Comparison of ENCODE assay signal across 8 cellular contexts in genomic region chr1:156747737-156748669, GRCh38. TPM values are rescaled to one million over a fixed set of nuclear protein-coding genes. Genes with fewer than 3 reads are reported as not detected.
A peak's percentile ranks its signal among the peaks of the same experiment; 100 is the strongest.
DNase-seq lines count a peak whose midpoint lies in the region; ATAC-seq, FAIRE-seq and TF ChIP-seq lines count a peak whose summit lies in the region.

No MANE protein-coding gene starts in this region.

- H3K79me2 ChIP-seq in HepG2 (ENCODE audit: insufficient read depth, low read length): peaks cover 75% of the 10 kb centered on the region

- BruUV-seq in HepG2 (replicated peaks; lab: Mats Ljungman, UMichigan): no TSS peak

- in situ Hi-C loops in HepG2 (cut with HindIII; ENCODE audit: extremely low pct_ligation_motif_present, low pct_unique_long_range_greater_than_20kb): no loop called here

- no peak for DNase-seq in activated naive CD4-positive, alpha-beta T cell treated with anti-CD3 and anti-CD28 coated beads for 36 hours
- DNase-seq in activated naive CD4-positive, alpha-beta T cell (lab: John Stamatoyannopoulos, UW): no peak
- no peak for DNase-seq in HepG2 (ENCODE audit: low spot score)
- no peak for DNase-seq in tibial nerve (ENCODE audit: low spot score in 2 of 2)
- no peak for DNase-seq in mesenteric fat pad (ENCODE audit: low spot score)
- no peak for DNase-seq in dermis blood vessel endothelial cell

- no peak for TF ChIP-seq RAD21 in HepG2 (CRISPR knock-in tag; IDR thresholded peaks at IDR 0.05)

- peak overlapping the region; percentile 98 for H3K4me2 ChIP-seq in HepG2 (ENCODE audit: low read depth, low read length)

- H3K9ac ChIP-seq in HepG2 (ENCODE audit: insufficient read depth, low read depth, low read length): peak overlapping the region; percentile 95

- CTCF ChIA-PET in activated naive CD4-positive, alpha-beta T cell treated with anti-CD3 and anti-CD28 coated beads for 36 hours (lab: Charles Lee): interaction anchor here (0.9 to 1.9 kb wide), 4 partner anchors 8 to 58 kb away, joined by 3 to 9 read pairs (median 4); no protein-coding TSS in a partner anchor
- CTCF ChIA-PET in HepG2 (lab: Yijun Ruan, JAX; ENCODE audit: low intra/inter-chr PET ratio, low total read pairs): no interaction called here

- H3K27ac ChIP-seq in adipose tissue (ENCODE audit: low read depth, low read length) (peak overlapping the region; percentile 84), HepG2 (ENCODE audit: extremely low read length, insufficient read depth, low read length) (peak overlapping the region; percentile 100), tibial nerve (peak overlapping the region; percentile 95 to 100 (median 98))

- H3K36me3 Mint-ChIP-seq in activated naive CD4-positive, alpha-beta T cell treated with anti-CD3 and anti-CD28 coated beads for 36 hours (ENCODE audit: low read depth): peaks cover 48% of the 10 kb centered on the region

- H3K4me3 Mint-ChIP-seq in activated naive CD4-positive, alpha-beta T cell treated with anti-CD3 and anti-CD28 coated beads for 36 hours: peak overlapping the region; percentile 99

- TF ChIP-seq CTCF in HepG2 (CRISPR knock-in tag; IDR thresholded peaks at IDR 0.05): no peak
- no peak for TF ChIP-seq CTCF in tibial nerve (IDR thresholded peaks at IDR 0.05)

- TF ChIP-seq POLR2A in HepG2 (IDR thresholded peaks at IDR 0.05; ENCODE audit: insufficient read depth in 1 of 2, low read depth in 2 of 2, low read length in 2 of 2): peak in 1 of 2 experiments; percentile 40; a peak in 2 of 4 replicates
- no peak for TF ChIP-seq POLR2A in tibial nerve (IDR thresholded peaks at IDR 0.05)

- intact Hi-C loops in activated naive CD4-positive, alpha-beta T cell treated with anti-CD3 and anti-CD28 coated beads for 36 hours (cut with micrococcal nuclease): loop anchor here (10.0 kb wide), 1 partner anchor 243 kb away; the partner anchor contains the start of gene MEF2D
- intact Hi-C loops in HepG2 (cut with micrococcal nuclease; ENCODE audit: unreplicated experiment): loop anchor here (2.0 kb wide), 1 partner anchor 19 kb away; the partner anchor contains the start of genes ISG20L2 and METTL25B

- H3K36me3 ChIP-seq in HepG2 (replicated peaks in 1 of 2; ENCODE audit: control insufficient read depth in 1 of 2, insufficient read depth in 2 of 2, low read length in 2 of 2) (peaks cover 10 to 26% of the 10 kb centered on the region in 2 experiments; a peak in 4 of 5 replicates), tibial nerve (peaks cover 0 to 24% (median 12%) of the 10 kb centered on the region in 3 donors)

- peaks cover 37% of the 10 kb centered on the region for H3K4me1 Mint-ChIP-seq in activated naive CD4-positive, alpha-beta T cell treated with anti-CD3 and anti-CD28 coated beads for 36 hours (ENCODE audit: low read depth)

- peaks cover 47% of the 10 kb centered on the region for H3K4me1 ChIP-seq in HepG2 (ENCODE audit: insufficient read depth, low read length)
- H3K4me1 ChIP-seq in tibial nerve: peaks cover 0 to 73% (median 52%) of the 10 kb centered on the region in 4 donors

- peak overlapping the region; percentile 87 to 90 (median 88) for H3K4me3 ChIP-seq in HepG2 (replicated peaks in 1 of 3; ENCODE audit: insufficient read depth in 1 of 3, low read depth in 2 of 3, low read length in 3 of 3)
- H3K4me3 ChIP-seq in tibial nerve: peak overlapping the region; percentile 67 to 99 (median 92)

- no peaks in the 10 kb centered on the region for H3K9me3 ChIP-seq in HepG2 (ENCODE audit: low read length)
- H3K9me3 ChIP-seq in tibial nerve: no peaks in the 10 kb centered on the region

- H3K27me3 ChIP-seq in HepG2 (ENCODE audit: control insufficient read depth in 1 of 2, insufficient read depth in 2 of 2, low read length in 2 of 2) (no peaks in the 10 kb centered on the region; a peak in 1 of 5 replicates), tibial nerve (no peaks in the 10 kb centered on the region)

- no peak overlapping the region for H2AFZ ChIP-seq in HepG2 (ENCODE audit: low read length)

- FAIRE-seq in HepG2 (lab: Jason Lieb, UNC): no peak

- peak overlapping the region; percentile 97 for H3K27ac Mint-ChIP-seq in activated naive CD4-positive, alpha-beta T cell treated with anti-CD3 and anti-CD28 coated beads for 36 hours

- no peaks in the 10 kb centered on the region for H3K9me3 Mint-ChIP-seq in activated naive CD4-positive, alpha-beta T cell treated with anti-CD3 and anti-CD28 coated beads for 36 hours

- POLR2A ChIA-PET in HepG2 (lab: Yijun Ruan, JAX): interaction anchor here (1.0 to 3.3 kb wide), 6 partner anchors 19 to 291 kb away, joined by 3 to 27 read pairs (median 5); partner anchors contain the start of genes ISG20L2, METTL25B and PRCC

- 8 to 11% (median 9%) methylated on average over 8 of the region's 8 CpGs for WGBS in adipose tissue, 3 donors
- WGBS in HepG2 (ENCODE audit: low lambda C conversion rate): 9% methylated on average over 6 of the region's 8 CpGs
- 2 to 4% methylated on average over 8 of the region's 8 CpGs for WGBS in tibial nerve, 2 donors

- no peak for ATAC-seq in HepG2
- no peak for ATAC-seq in GM18867 (IDR thresholded peaks at IDR 0.05; ENCODE audit: unreplicated experiment)

- no peaks in the 10 kb centered on the region for H3K27me3 Mint-ChIP-seq in activated naive CD4-positive, alpha-beta T cell treated with anti-CD3 and anti-CD28 coated beads for 36 hours (ENCODE audit: low read depth)

- H4K20me1 ChIP-seq in HepG2 (ENCODE audit: insufficient read depth, low read length): peaks cover 13% of the 10 kb centered on the region

- TF ChIP-seq EP300 in HepG2 (IDR thresholded peaks at IDR 0.05; ENCODE audit: low read depth in 2 of 2, low read length in 2 of 2) (no peak), HepG2 (CRISPR knock-in tag; IDR thresholded peaks at IDR 0.05; ENCODE audit: borderline replicate concordance) (no peak), tibial nerve (IDR thresholded peaks at IDR 0.05) (no peak)

RNA-seq across cellular contexts. Expression of gene HDGF, which starts 3.5 kb away (rescaled TPM):
- 100 to 1,000 TPM; 282 to 283 TPM for total RNA-seq in activated naive CD4-positive, alpha-beta T cell treated with anti-CD3 and anti-CD28 coated beads for 36 hours
- 100 to 1,000 TPM in 2 of 3 donors, 10 to 100 TPM in 1; 51.7 to 120 (median 116) TPM for polyA plus RNA-seq in adipose tissue
- total RNA-seq in HepG2 (2016; rRNA removed; fragmentation: Illumina TruSeq; extraction: Trizol): 183 and 196 TPM in 2 replicates
- total RNA-seq in HepG2 (2016; cell fraction: cytosol; rRNA removed; fragmentation: Illumina TruSeq; extraction: Trizol; ENCODE audit: low read depth): 98.2 and 98.3 TPM in 2 replicates
- total RNA-seq in HepG2 (2016; cell fraction: insoluble cytoplasmic fraction; rRNA removed; fragmentation: Illumina TruSeq; extraction: Trizol): 165 and 204 TPM in 2 replicates
- 258 and 266 TPM in 2 replicates for total RNA-seq in HepG2 (2016; cell fraction: membrane; rRNA removed; fragmentation: Illumina TruSeq; extraction: Trizol)
- 89.8 and 111 TPM in 2 replicates for total RNA-seq in HepG2 (2016; cell fraction: nucleus; rRNA removed; fragmentation: Illumina TruSeq; extraction: Trizol)
- polyA plus RNA-seq in HepG2 (2011; rRNA removed): 128 and 156 TPM in 2 replicates
- polyA plus RNA-seq in HepG2 (2011; cell fraction: cytosol; rRNA removed): 115 and 119 TPM in 2 replicates
- polyA plus RNA-seq in HepG2 (2011; cell fraction: nucleus; rRNA removed): 57.2 and 81.2 TPM in 2 replicates
- polyA plus RNA-seq in HepG2 (2012): 124 and 162 TPM in 2 replicates
- polyA plus RNA-seq in HepG2 (2016; cell fraction: cytosol; fragmentation: Illumina TruSeq; extraction: Trizol; ENCODE audit: low read depth): 177 and 192 TPM in 2 replicates
- polyA plus RNA-seq in HepG2 (2016; cell fraction: insoluble cytoplasmic fraction; fragmentation: Illumina TruSeq; extraction: Trizol; ENCODE audit: low read depth): 263 and 292 TPM in 2 replicates
- polyA plus RNA-seq in HepG2 (2016; cell fraction: membrane; fragmentation: Illumina TruSeq; extraction: Trizol; ENCODE audit: low read depth): 342 and 343 TPM in 2 replicates
- polyA plus RNA-seq in HepG2 (2016; cell fraction: nucleus; fragmentation: Illumina TruSeq; extraction: Trizol; ENCODE audit: insufficient read depth, low read depth): 211 and 230 TPM in 2 replicates
- polyA minus RNA-seq in HepG2 (2011; rRNA and poly(A)+ RNA removed; ENCODE audit: low replicate concordance): 134 and 389 TPM in 2 replicates
- 64.6 and 71.8 TPM in 2 replicates for polyA minus RNA-seq in HepG2 (2011; cell fraction: cytosol; rRNA and poly(A)+ RNA removed)
- 30.8 and 31.2 TPM in 2 replicates for polyA minus RNA-seq in HepG2 (2011; cell fraction: nucleus; rRNA and poly(A)+ RNA removed)
- 100 to 1,000 TPM; 120 to 177 (median 157) TPM for total RNA-seq in tibial nerve
- 154 TPM for total RNA-seq in mesenteric fat pad
- total RNA-seq in dermis blood vessel endothelial cell: 149 and 294 TPM in 2 replicates

RNA-seq across cellular contexts. Expression of gene MRPL24, which starts 7.1 kb away (rescaled TPM):
- total RNA-seq in activated naive CD4-positive, alpha-beta T cell treated with anti-CD3 and anti-CD28 coated beads for 36 hours: 100 to 1,000 TPM in 1 of 2 experiments, 10 to 100 TPM in 1; 91.1 to 114 TPM
- polyA plus RNA-seq in adipose tissue (100 to 1,000 TPM; 104 to 178 (median 151) TPM), HepG2 (2011; rRNA removed) (37.7 and 38.1 TPM in 2 replicates)
- total RNA-seq in HepG2 (2016; rRNA removed; fragmentation: Illumina TruSeq; extraction: Trizol) (42.9 and 45.7 TPM in 2 replicates), tibial nerve (10 to 100 TPM; 48.6 to 90.4 (median 66.2) TPM), mesenteric fat pad (89.6 TPM), dermis blood vessel endothelial cell (31.0 and 34.7 TPM in 2 replicates)
- total RNA-seq in HepG2 (2016; cell fraction: cytosol; rRNA removed; fragmentation: Illumina TruSeq; extraction: Trizol; ENCODE audit: low read depth): 18.3 and 22.1 TPM in 2 replicates
- total RNA-seq in HepG2 (2016; cell fraction: insoluble cytoplasmic fraction; rRNA removed; fragmentation: Illumina TruSeq; extraction: Trizol): 43.5 and 49.0 TPM in 2 replicates
- total RNA-seq in HepG2 (2016; cell fraction: membrane; rRNA removed; fragmentation: Illumina TruSeq; extraction: Trizol): 21.2 and 21.3 TPM in 2 replicates
- 13.5 and 22.5 TPM in 2 replicates for total RNA-seq in HepG2 (2016; cell fraction: nucleus; rRNA removed; fragmentation: Illumina TruSeq; extraction: Trizol)
- 28.3 and 29.4 TPM in 2 replicates for polyA plus RNA-seq in HepG2 (2011; cell fraction: cytosol; rRNA removed)
- polyA plus RNA-seq in HepG2 (2011; cell fraction: nucleus; rRNA removed): 15.0 and 17.2 TPM in 2 replicates
- polyA plus RNA-seq in HepG2 (2012): 29.0 TPM in 2 replicates
- polyA plus RNA-seq in HepG2 (2016; cell fraction: cytosol; fragmentation: Illumina TruSeq; extraction: Trizol; ENCODE audit: low read depth): 21.1 and 21.8 TPM in 2 replicates
- 58.3 and 58.4 TPM in 2 replicates for polyA plus RNA-seq in HepG2 (2016; cell fraction: insoluble cytoplasmic fraction; fragmentation: Illumina TruSeq; extraction: Trizol; ENCODE audit: low read depth)
- polyA plus RNA-seq in HepG2 (2016; cell fraction: membrane; fragmentation: Illumina TruSeq; extraction: Trizol; ENCODE audit: low read depth): 18.3 and 20.0 TPM in 2 replicates
- polyA plus RNA-seq in HepG2 (2016; cell fraction: nucleus; fragmentation: Illumina TruSeq; extraction: Trizol; ENCODE audit: insufficient read depth, low read depth): 39.4 and 46.6 TPM in 2 replicates
- 13.2 and 67.4 TPM in 2 replicates for polyA minus RNA-seq in HepG2 (2011; rRNA and poly(A)+ RNA removed; ENCODE audit: low replicate concordance)
- 8.8 and 9.7 TPM in 2 replicates for polyA minus RNA-seq in HepG2 (2011; cell fraction: cytosol; rRNA and poly(A)+ RNA removed)
- 5.7 and 8.6 TPM in 2 replicates for polyA minus RNA-seq in HepG2 (2011; cell fraction: nucleus; rRNA and poly(A)+ RNA removed)

RNA-seq across cellular contexts. Expression of gene PRCC, which starts 19.3 kb away (rescaled TPM):
- 10 to 100 TPM; 55.2 to 55.8 TPM for total RNA-seq in activated naive CD4-positive, alpha-beta T cell treated with anti-CD3 and anti-CD28 coated beads for 36 hours
- 10 to 100 TPM; 16.6 to 38.7 (median 35.8) TPM for polyA plus RNA-seq in adipose tissue
- total RNA-seq in HepG2 (2016; rRNA removed; fragmentation: Illumina TruSeq; extraction: Trizol): 24.2 and 26.8 TPM in 2 replicates
- total RNA-seq in HepG2 (2016; cell fraction: cytosol; rRNA removed; fragmentation: Illumina TruSeq; extraction: Trizol; ENCODE audit: low read depth): 6.3 and 7.3 TPM in 2 replicates
- total RNA-seq in HepG2 (2016; cell fraction: insoluble cytoplasmic fraction; rRNA removed; fragmentation: Illumina TruSeq; extraction: Trizol): 24.6 and 27.1 TPM in 2 replicates
- total RNA-seq in HepG2 (2016; cell fraction: membrane; rRNA removed; fragmentation: Illumina TruSeq; extraction: Trizol): 22.6 and 26.4 TPM in 2 replicates
- 22.4 and 23.7 TPM in 2 replicates for total RNA-seq in HepG2 (2016; cell fraction: nucleus; rRNA removed; fragmentation: Illumina TruSeq; extraction: Trizol)
- 40.5 and 46.3 TPM in 2 replicates for polyA plus RNA-seq in HepG2 (2011; rRNA removed)
- 40.1 and 44.6 TPM in 2 replicates for polyA plus RNA-seq in HepG2 (2011; cell fraction: cytosol; rRNA removed)
- polyA plus RNA-seq in HepG2 (2011; cell fraction: nucleus; rRNA removed): 26.1 and 27.1 TPM in 2 replicates
- 30.8 and 33.7 TPM in 2 replicates for polyA plus RNA-seq in HepG2 (2012)
- 8.0 and 9.1 TPM in 2 replicates for polyA plus RNA-seq in HepG2 (2016; cell fraction: cytosol; fragmentation: Illumina TruSeq; extraction: Trizol; ENCODE audit: low read depth)
- 48.3 and 56.0 TPM in 2 replicates for polyA plus RNA-seq in HepG2 (2016; cell fraction: insoluble cytoplasmic fraction; fragmentation: Illumina TruSeq; extraction: Trizol; ENCODE audit: low read depth)
- 22.7 and 25.6 TPM in 2 replicates for polyA plus RNA-seq in HepG2 (2016; cell fraction: membrane; fragmentation: Illumina TruSeq; extraction: Trizol; ENCODE audit: low read depth)
- polyA plus RNA-seq in HepG2 (2016; cell fraction: nucleus; fragmentation: Illumina TruSeq; extraction: Trizol; ENCODE audit: insufficient read depth, low read depth): 56.0 and 57.2 TPM in 2 replicates
- polyA minus RNA-seq in HepG2 (2011; rRNA and poly(A)+ RNA removed; ENCODE audit: low replicate concordance): 57.9 and 206 TPM in 2 replicates
- polyA minus RNA-seq in HepG2 (2011; cell fraction: cytosol; rRNA and poly(A)+ RNA removed): 24.3 and 33.6 TPM in 2 replicates
- 23.6 and 34.9 TPM in 2 replicates for polyA minus RNA-seq in HepG2 (2011; cell fraction: nucleus; rRNA and poly(A)+ RNA removed)
- total RNA-seq in tibial nerve: 10 to 100 TPM; 25.1 to 44.6 (median 30.8) TPM
- total RNA-seq in mesenteric fat pad: 64.4 TPM
- 12.3 and 15.6 TPM in 2 replicates for total RNA-seq in dermis blood vessel endothelial cell

RNA-seq across cellular contexts. Expression of gene ISG20L2, which starts 19.4 kb away (rescaled TPM):
- 10 to 100 TPM; 24.8 to 28.7 TPM for total RNA-seq in activated naive CD4-positive, alpha-beta T cell treated with anti-CD3 and anti-CD28 coated beads for 36 hours
- polyA plus RNA-seq in adipose tissue: 10 to 100 TPM in 2 of 3 donors, 1 to 10 TPM in 1; 9.3 to 17.1 (median 15.7) TPM
- total RNA-seq in HepG2 (2016; rRNA removed; fragmentation: Illumina TruSeq; extraction: Trizol): 17.8 and 19.8 TPM in 2 replicates
- total RNA-seq in HepG2 (2016; cell fraction: cytosol; rRNA removed; fragmentation: Illumina TruSeq; extraction: Trizol; ENCODE audit: low read depth): 4.3 and 4.7 TPM in 2 replicates
- total RNA-seq in HepG2 (2016; cell fraction: insoluble cytoplasmic fraction; rRNA removed; fragmentation: Illumina TruSeq; extraction: Trizol): 17.0 and 17.7 TPM in 2 replicates
- 13.2 and 14.0 TPM in 2 replicates for total RNA-seq in HepG2 (2016; cell fraction: membrane; rRNA removed; fragmentation: Illumina TruSeq; extraction: Trizol)
- total RNA-seq in HepG2 (2016; cell fraction: nucleus; rRNA removed; fragmentation: Illumina TruSeq; extraction: Trizol): 9.6 and 14.9 TPM in 2 replicates
- 21.3 and 22.8 TPM in 2 replicates for polyA plus RNA-seq in HepG2 (2011; rRNA removed)
- 14.8 and 16.6 TPM in 2 replicates for polyA plus RNA-seq in HepG2 (2011; cell fraction: cytosol; rRNA removed)
- polyA plus RNA-seq in HepG2 (2011; cell fraction: nucleus; rRNA removed): 7.5 and 8.0 TPM in 2 replicates
- 13.2 and 14.7 TPM in 2 replicates for polyA plus RNA-seq in HepG2 (2012)
- polyA plus RNA-seq in HepG2 (2016; cell fraction: cytosol; fragmentation: Illumina TruSeq; extraction: Trizol; ENCODE audit: low read depth): 4.2 and 5.1 TPM in 2 replicates
- 31.5 and 36.7 TPM in 2 replicates for polyA plus RNA-seq in HepG2 (2016; cell fraction: insoluble cytoplasmic fraction; fragmentation: Illumina TruSeq; extraction: Trizol; ENCODE audit: low read depth)
- 12.8 and 15.4 TPM in 2 replicates for polyA plus RNA-seq in HepG2 (2016; cell fraction: membrane; fragmentation: Illumina TruSeq; extraction: Trizol; ENCODE audit: low read depth)
- 21.4 and 24.7 TPM in 2 replicates for polyA plus RNA-seq in HepG2 (2016; cell fraction: nucleus; fragmentation: Illumina TruSeq; extraction: Trizol; ENCODE audit: insufficient read depth, low read depth)
- polyA minus RNA-seq in HepG2 (2011; rRNA and poly(A)+ RNA removed; ENCODE audit: low replicate concordance): 27.7 and 116 TPM in 2 replicates
- 9.0 and 13.8 TPM in 2 replicates for polyA minus RNA-seq in HepG2 (2011; cell fraction: cytosol; rRNA and poly(A)+ RNA removed)
- polyA minus RNA-seq in HepG2 (2011; cell fraction: nucleus; rRNA and poly(A)+ RNA removed): 11.8 and 21.6 TPM in 2 replicates
- 10 to 100 TPM; 10.1 to 24.9 (median 18.6) TPM for total RNA-seq in tibial nerve
- total RNA-seq in mesenteric fat pad: 24.4 TPM
- 8.7 and 11.7 TPM in 2 replicates for total RNA-seq in dermis blood vessel endothelial cell

RNA-seq across cellular contexts. Expression of gene METTL25B, which starts 19.7 kb away (rescaled TPM):
- total RNA-seq in activated naive CD4-positive, alpha-beta T cell treated with anti-CD3 and anti-CD28 coated beads for 36 hours: 10 to 100 TPM; 35.3 to 35.5 TPM
- polyA plus RNA-seq in adipose tissue: 10 to 100 TPM; 22.7 to 25.4 (median 24.6) TPM
- 8.1 and 11.9 TPM in 2 replicates for total RNA-seq in HepG2 (2016; rRNA removed; fragmentation: Illumina TruSeq; extraction: Trizol)
- total RNA-seq in HepG2 (2016; cell fraction: cytosol; rRNA removed; fragmentation: Illumina TruSeq; extraction: Trizol; ENCODE audit: low read depth): 4.8 and 7.1 TPM in 2 replicates
- total RNA-seq in HepG2 (2016; cell fraction: insoluble cytoplasmic fraction; rRNA removed; fragmentation: Illumina TruSeq; extraction: Trizol): 8.7 and 14.6 TPM in 2 replicates
- total RNA-seq in HepG2 (2016; cell fraction: membrane; rRNA removed; fragmentation: Illumina TruSeq; extraction: Trizol): 7.4 and 7.9 TPM in 2 replicates
- 8.7 and 16.4 TPM in 2 replicates for total RNA-seq in HepG2 (2016; cell fraction: nucleus; rRNA removed; fragmentation: Illumina TruSeq; extraction: Trizol)
- 24.0 and 26.3 TPM in 2 replicates for polyA plus RNA-seq in HepG2 (2011; rRNA removed)
- polyA plus RNA-seq in HepG2 (2011; cell fraction: cytosol; rRNA removed): 15.1 and 18.0 TPM in 2 replicates
- 45.6 and 53.5 TPM in 2 replicates for polyA plus RNA-seq in HepG2 (2011; cell fraction: nucleus; rRNA removed)
- polyA plus RNA-seq in HepG2 (2012): 18.4 and 20.2 TPM in 2 replicates
- polyA plus RNA-seq in HepG2 (2016; cell fraction: cytosol; fragmentation: Illumina TruSeq; extraction: Trizol; ENCODE audit: low read depth): 4.1 and 5.6 TPM in 2 replicates
- polyA plus RNA-seq in HepG2 (2016; cell fraction: insoluble cytoplasmic fraction; fragmentation: Illumina TruSeq; extraction: Trizol; ENCODE audit: low read depth): 7.1 and 9.1 TPM in 2 replicates
- 6.4 and 8.1 TPM in 2 replicates for polyA plus RNA-seq in HepG2 (2016; cell fraction: membrane; fragmentation: Illumina TruSeq; extraction: Trizol; ENCODE audit: low read depth)
- polyA plus RNA-seq in HepG2 (2016; cell fraction: nucleus; fragmentation: Illumina TruSeq; extraction: Trizol; ENCODE audit: insufficient read depth, low read depth): 35.7 and 36.8 TPM in 2 replicates
- polyA minus RNA-seq in HepG2 (2011; rRNA and poly(A)+ RNA removed; ENCODE audit: low replicate concordance): 28.4 and 53.9 TPM in 2 replicates
- 9.3 and 11.1 TPM in 2 replicates for polyA minus RNA-seq in HepG2 (2011; cell fraction: cytosol; rRNA and poly(A)+ RNA removed)
- polyA minus RNA-seq in HepG2 (2011; cell fraction: nucleus; rRNA and poly(A)+ RNA removed): 16.1 and 19.6 TPM in 2 replicates
- 10 to 100 TPM; 36.5 to 50.1 (median 46.0) TPM for total RNA-seq in tibial nerve
- 20.0 TPM for total RNA-seq in mesenteric fat pad
- 11.8 and 13.3 TPM in 2 replicates for total RNA-seq in dermis blood vessel endothelial cell
